Comparison of ENCODE assay signal across 28 cellular contexts in the genomic region with DNA sequence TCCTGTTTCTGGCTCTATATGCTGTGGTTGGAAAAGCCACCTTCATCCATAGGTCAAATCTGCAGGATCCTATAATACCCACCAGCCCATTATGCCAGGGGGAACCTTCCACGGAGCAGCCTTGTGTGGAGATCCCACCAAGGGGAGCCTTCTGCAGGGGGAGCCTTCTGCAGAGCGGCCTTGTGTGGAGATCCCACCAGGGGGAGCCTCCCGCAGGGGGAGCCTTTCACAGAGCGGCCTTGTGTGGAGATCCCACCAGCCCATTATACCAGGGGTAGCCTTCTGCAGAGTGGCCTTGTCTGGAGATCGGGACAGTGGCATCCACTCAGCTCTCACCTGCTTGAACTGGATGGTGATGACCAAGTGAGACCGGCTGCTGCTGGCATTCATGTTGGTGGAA.
DNase-seq lines count a peak whose midpoint lies in the region; ATAC-seq, FAIRE-seq and TF ChIP-seq lines count a peak whose summit lies in the region.
"Had no signal": no experiment of that assay in that cellular context is flagged by ENCODE, and none has a peak within 500 bp of the region (broad histone marks: within the 10 kb centered on the region; RNA-seq: fewer than 3 reads in every experiment).

No MANE protein-coding gene starts in this region.

- FAIRE-seq in A549 (lab: Jason Lieb, UNC): no peak
- no peak for FAIRE-seq in K562 (lab: Jason Lieb, UNC)
- FAIRE-seq: endometrium, islet of Langerhans had no signal

- H3K36me3 ChIP-seq in Loucy (ENCODE audit: insufficient read depth, low read length) (no peaks in the 10 kb centered on the region), K562 (ENCODE audit: control insufficient read depth, insufficient read depth, low read length) (no peaks in the 10 kb centered on the region), tibial nerve (no peaks in the 10 kb centered on the region), MM.1S (replicated peaks; ENCODE audit: insufficient read depth, low read length) (no peaks in the 10 kb centered on the region)
- H3K36me3 ChIP-seq: gastroesophageal sphincter, uterus had no signal

- DNase-seq in A549 (ENCODE audit: low read depth in 1 of 2, low spot score in 1 of 2) (no peak), GM12865 (ENCODE audit: low read depth) (no peak), K562 (ENCODE audit: extremely low read depth in 1 of 4, low spot score in 3 of 4) (no peak), tibial nerve (ENCODE audit: low spot score in 2 of 2) (no peak), activated gamma-delta T cell (lab: John Stamatoyannopoulos, UW) (no peak), MM.1S (no peak)
- DNase-seq: activated CD8-positive, alpha-beta T cell treated with anti-CD3 and anti-CD28 coated beads for 36 hours; activated effector memory CD4-positive, alpha-beta T cell treated with anti-CD3 and anti-CD28 coated beads, Interleukin-2, amount 50 U/mL, for 16 hours; C1 segment of cervical spinal cord; Caco-2; cortex of kidney; hypothalamus; naive thymus-derived CD8-positive, alpha-beta T cell; NCI-H1105 treated with DMSO at 0.1 percent for 48 hours; NCI-H2081 treated with DMSO at 0.1 percent for 48 hours; PC-9; SHP77 treated with DMSO at 0.1 percent for 48 hours; stimulated activated CD4-positive, alpha-beta T cell treated with anti-CD3 and anti-CD28 coated beads, Interleukin-4, amount 100 ng/mL, for 1 hour; stimulated activated naive CD4-positive, alpha-beta T cell; testis; uterus had no signal

- in situ Hi-C loops in K562 (cut with MboI): no loop called here

- no peaks in the 10 kb centered on the region for H3K9me3 ChIP-seq in A549
- H3K9me3 ChIP-seq in Loucy (ENCODE audit: insufficient read depth, low read depth, low read length): no peaks in the 10 kb centered on the region
- H3K9me3 ChIP-seq in K562 (replicated peaks; ENCODE audit: control insufficient read depth, insufficient read depth, low read depth, low read length): 0 out of 2 replicates have a peak, but pooled peaks cover 1% of the 10 kb centered on the region
- H3K9me3 ChIP-seq in tibial nerve: peaks cover 0 to 8% (median 0%) of the 10 kb centered on the region in 4 donors
- no peaks in the 10 kb centered on the region for H3K9me3 ChIP-seq in MM.1S (replicated peaks; ENCODE audit: insufficient read depth, low read length)
- H3K9me3 ChIP-seq: Caco-2, gastroesophageal sphincter, testis, uterus had no signal

- H3F3A ChIP-seq in Loucy (ENCODE audit: low read depth) (no peaks in the 10 kb centered on the region), MM.1S (ENCODE audit: insufficient read depth, low read length) (no peaks in the 10 kb centered on the region)

- ATAC-seq in A549: peak; percentile 39 to 73; a peak in 3 of 6 replicates
- ATAC-seq in K562: peak; percentile 78
- no peak for ATAC-seq in HG03520 (IDR thresholded peaks at IDR 0.05; ENCODE audit: unreplicated experiment)
- ATAC-seq: activated CD4-positive, CD25-positive, alpha-beta regulatory T cell treated with anti-CD3 and anti-CD28 coated beads, Interleukin-2, amount 50 U/mL, for 24 hours; activated CD8-positive, alpha-beta T cell treated with anti-CD3 and anti-CD28 coated beads for 36 hours; gastroesophageal sphincter; naive thymus-derived CD8-positive, alpha-beta T cell had no signal

- no peak for TF ChIP-seq RAD21 in A549 (conservative IDR thresholded peaks at IDR 0.05 in 1 of 2, IDR thresholded peaks at IDR 0.05 in 1 of 2)
- TF ChIP-seq RAD21 in K562 (CRISPR knock-in tag; conservative IDR thresholded peaks at IDR 0.05 in 1 of 2, IDR thresholded peaks at IDR 0.05 in 1 of 2): no peak

- TF ChIP-seq CTCF in A549 (IDR thresholded peaks at IDR 0.05) (no peak), GM12865 (IDR thresholded peaks at IDR 0.05; ENCODE audit: insufficient read depth, low read depth, low read length, missing control alignments) (peak; percentile 21), Loucy (conservative IDR thresholded peaks at IDR 0.05; ENCODE audit: low read length) (peak; percentile 32), K562 (IDR thresholded peaks at IDR 0.05 in 2 of 3, conservative IDR thresholded peaks at IDR 0.05 in 1 of 3; ENCODE audit: insufficient read depth in 2 of 3, low read depth in 1 of 3, low read length in 3 of 3) (peak in 2 of 3 experiments; percentile 35 to 44; a peak in 4 of 6 replicates), tibial nerve (IDR thresholded peaks at IDR 0.05) (no peak), MM.1S (IDR thresholded peaks at IDR 0.05; ENCODE audit: low read length) (no peak)

- CTCF ChIA-PET in A549 (lab: Yijun Ruan, JAX) (no interaction called here), K562 (lab: Yijun Ruan, JAX; ENCODE audit: low intra/inter-chr PET ratio) (no interaction called here)

- H3K4me1 ChIP-seq in A549 (no peaks in the 10 kb centered on the region), Loucy (ENCODE audit: insufficient read depth, low read length, poor library complexity, severe bottlenecking) (no peaks in the 10 kb centered on the region), K562 (replicated peaks in 1 of 2; ENCODE audit: control insufficient read depth in 2 of 2, insufficient read depth in 2 of 2, low read length in 2 of 2) (no peaks in the 10 kb centered on the region), tibial nerve (no peaks in the 10 kb centered on the region), MM.1S (ENCODE audit: low read length) (no peaks in the 10 kb centered on the region)
- H3K4me1 ChIP-seq: gastroesophageal sphincter, testis, uterus had no signal

- no TSS peak for BruUV-seq in K562 (replicated peaks; lab: Mats Ljungman, UMichigan)

- WGBS in A549 (ENCODE audit: missing lambda C conversion rate): 69% methylated on average over 2 of the region's 6 CpGs
- 5% methylated on average over 6 of the region's 6 CpGs for WGBS in K562 (ENCODE audit: insufficient coverage, low coverage, missing lambda C conversion rate)
- 86 to 91% methylated on average over 6 of the region's 6 CpGs for WGBS in tibial nerve, 2 donors

- POLR2A ChIA-PET in A549 (lab: Yijun Ruan, JAX) (no interaction called here), K562 (lab: Yijun Ruan, JAX) (interaction anchor here (0.7 kb wide), 1 partner anchor 25 kb away, joined by 3 read pairs; no protein-coding TSS in a partner anchor)

- H2AFZ ChIP-seq in Loucy (ENCODE audit: low read length): no peak overlapping the region
- H2AFZ ChIP-seq in K562 (ENCODE audit: low read depth, low read length): no peak overlapping the region
- H2AFZ ChIP-seq in MM.1S (ENCODE audit: low read length): no peak overlapping the region
- H2AFZ ChIP-seq: PC-9 had no signal

- TF ChIP-seq EP300 in A549 (IDR thresholded peaks at IDR 0.05): no peak
- no peak for TF ChIP-seq EP300 in K562 (IDR thresholded peaks at IDR 0.05; ENCODE audit: low read length)
- no peak for TF ChIP-seq EP300 in tibial nerve (IDR thresholded peaks at IDR 0.05)

- no peaks in the 10 kb centered on the region for H3K9me1 ChIP-seq in K562 (ENCODE audit: control insufficient read depth, insufficient read depth, low read length)

- H3K9ac ChIP-seq in Loucy (ENCODE audit: low read depth, low read length, poor library complexity, severe bottlenecking): no peak overlapping the region
- H3K9ac ChIP-seq in K562 (ENCODE audit: insufficient read depth in 1 of 2, low read depth in 2 of 2, low read length in 2 of 2): no peak overlapping the region
- H3K9ac ChIP-seq in MM.1S (ENCODE audit: low read length): no peak overlapping the region

- H4K20me1 ChIP-seq in Loucy (ENCODE audit: insufficient read depth, low read length, poor library complexity, severe bottlenecking): no peaks in the 10 kb centered on the region
- no peaks in the 10 kb centered on the region for H4K20me1 ChIP-seq in K562 (replicated peaks; ENCODE audit: control insufficient read depth, insufficient read depth, low read length)
- H4K20me1 ChIP-seq in MM.1S (ENCODE audit: insufficient read depth, low read length): no peaks in the 10 kb centered on the region

- no peak for TF ChIP-seq POLR2A in A549 (IDR thresholded peaks at IDR 0.05; ENCODE audit: low read length)
- TF ChIP-seq POLR2A in K562 (conservative IDR thresholded peaks at IDR 0.05): no peak
- TF ChIP-seq POLR2A in tibial nerve (IDR thresholded peaks at IDR 0.05): no peak

- H3K27me3 ChIP-seq in Loucy (ENCODE audit: insufficient read depth, low read length, poor library complexity, severe bottlenecking) (no peaks in the 10 kb centered on the region), K562 (ENCODE audit: control insufficient read depth in 2 of 2, insufficient read depth in 2 of 2, low read length in 2 of 2) (peaks cover 60 to 65% of the 10 kb centered on the region in 2 experiments), tibial nerve (no peaks in the 10 kb centered on the region), MM.1S (replicated peaks; ENCODE audit: insufficient read depth, low read length) (no peaks in the 10 kb centered on the region)
- H3K27me3 ChIP-seq: gastroesophageal sphincter, testis, uterus had no signal

- H3K4me2 ChIP-seq in A549: no peak overlapping the region
- H3K4me2 ChIP-seq in Loucy (ENCODE audit: low read depth, low read length, poor library complexity, severe bottlenecking): no peak overlapping the region
- H3K4me2 ChIP-seq in K562 (ENCODE audit: insufficient read depth, low read length): no peak overlapping the region
- no peak overlapping the region for H3K4me2 ChIP-seq in MM.1S (ENCODE audit: low read depth, low read length)
- H3K4me2 ChIP-seq: PC-9 had no signal

- intact Hi-C loops in K562 (cut with micrococcal nuclease): no loop called here

- H3K4me3 ChIP-seq in A549 (no peak overlapping the region), GM12865 (ENCODE audit: low read depth, low read length) (no peak overlapping the region), Loucy (ENCODE audit: low read length, poor library complexity, severe bottlenecking) (no peak overlapping the region), K562 (no peak overlapping the region), tibial nerve (no peak overlapping the region), MM.1S (ENCODE audit: low read length) (no peak overlapping the region)
- H3K4me3 ChIP-seq: gastroesophageal sphincter, PC-9, testis, uterus had no signal

- H3K9me2 ChIP-seq in Loucy (replicated peaks; ENCODE audit: low read depth, low read length): no peaks in the 10 kb centered on the region
- no peaks in the 10 kb centered on the region for H3K9me2 ChIP-seq in MM.1S (replicated peaks; ENCODE audit: insufficient read depth, low read length)

- H3K79me2 ChIP-seq in Loucy (ENCODE audit: insufficient read depth, low read length): no peaks in the 10 kb centered on the region
- no peaks in the 10 kb centered on the region for H3K79me2 ChIP-seq in K562 (ENCODE audit: control insufficient read depth, insufficient read depth, low read length)
- no peaks in the 10 kb centered on the region for H3K79me2 ChIP-seq in MM.1S (ENCODE audit: low read length)

- no peak overlapping the region for H3K27ac ChIP-seq in A549
- H3K27ac ChIP-seq in K562 (ENCODE audit: extremely low read depth, low read depth, low read length): no peak overlapping the region
- no peak overlapping the region for H3K27ac ChIP-seq in tibial nerve
- no peak overlapping the region for H3K27ac ChIP-seq in MM.1S (ENCODE audit: low read length)
- H3K27ac ChIP-seq: gastroesophageal sphincter, HL-60, PC-9, testis, uterus had no signal

TF ChIP-seq in A549, 52 proteins besides CTCF, POLR2A, EP300 and RAD21 (continues in another document):
- TF ChIP-seq RFX5 (IDR thresholded peaks at IDR 0.05): no peak

Comparison
In these comparisons a context has a peak if more than half of its experiments do, and no peak if none do; other contexts are left out.
1. CTCF ChIP-seq: peak in GM12865 (single experiment), Loucy (single experiment) and K562 (2 of 3); none in A549 (single experiment), tibial nerve (0 of 5) and MM.1S (single experiment).
2. Of the 35 proteins assayed by ChIP-seq in both K562 and A549: peak only in K562: CTCF; only in A549: none; in both: none; in neither: 34.